9 cellular contexts compared by ENCODE assay signal in the genomic region with DNA sequence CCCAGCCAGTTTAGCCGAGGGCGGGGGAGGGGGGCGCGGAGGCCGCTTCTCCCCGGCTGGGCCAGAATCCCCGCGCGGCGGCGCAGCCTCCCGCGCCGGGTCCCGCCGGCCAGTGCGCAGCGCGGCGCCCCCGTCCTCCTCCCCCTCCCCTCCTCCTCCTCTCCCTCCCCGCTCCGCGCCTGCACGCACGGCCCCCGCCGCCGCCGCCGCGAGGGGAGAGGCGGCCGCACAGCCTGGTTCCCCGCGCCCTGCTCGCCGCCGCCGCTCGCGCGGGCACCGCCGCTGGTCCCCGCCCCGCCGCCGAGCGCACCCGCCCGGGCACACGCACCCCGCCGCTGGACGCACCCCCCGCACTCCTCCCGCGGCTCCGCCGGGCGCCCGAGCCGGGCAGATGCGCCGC. TPM values are rescaled to one million over a fixed set of nuclear protein-coding genes. Genes with fewer than 3 reads are reported as not detected.
DNase-seq lines count a peak whose midpoint lies in the region; ATAC-seq and TF ChIP-seq lines count a peak whose summit lies in the region.
"Had no signal": no experiment of that assay in that cellular context is flagged by ENCODE, and none has a peak within 500 bp of the region (broad histone marks: within the 10 kb centered on the region; RNA-seq: fewer than 3 reads in every experiment).

FLRT1 (plus strand) TSS at position 351 of the 400 bp plus-strand sequence. CDS start 80,337 bp downstream, outside the sequence.

- no peaks in the 10 kb centered on the region for H3K9me3 ChIP-seq in endocrine pancreas (ENCODE audit: control insufficient read depth, low read length)
- H3K9me3 ChIP-seq in osteoblast (ENCODE audit: low read depth, low read length): no peaks in the 10 kb centered on the region

- H3K36me3 ChIP-seq in endocrine pancreas (ENCODE audit: control insufficient read depth, insufficient read depth, low read length): no peaks in the 10 kb centered on the region
- no peaks in the 10 kb centered on the region for H3K36me3 ChIP-seq in osteoblast (ENCODE audit: insufficient read depth, low read length)

- peak within 1 kb of the TSS; percentile 54 for H3K9ac ChIP-seq in endocrine pancreas (ENCODE audit: control insufficient read depth, insufficient read depth, low read length)

- peaks cover 28% of the 10 kb centered on the region for H4K20me1 ChIP-seq in osteoblast (ENCODE audit: insufficient read depth, low read length)

- ATAC-seq in GM21515 (IDR thresholded peaks at IDR 0.05; ENCODE audit: unreplicated experiment): no peak
- ATAC-seq in HG02623 (IDR thresholded peaks at IDR 0.05; ENCODE audit: unreplicated experiment): no peak

- no peak within 1 kb of the TSS for H3K27ac Mint-ChIP-seq in IgD-negative memory B cell
- H3K27ac Mint-ChIP-seq: T-helper 1 cell treated with Interleukin-12 subunit alpha and Interleukin-12 subunit beta and Interleukin-4 antibody, amounts not matched to agents 30 μg/mL and 1 μg/mL, for 36 hours had no signal

- DNase-seq in AG20443 (ENCODE audit: low spot score) (peak; percentile 46), osteoblast (ENCODE audit: insufficient read length, low spot score, missing footprints) (no peak), activated gamma-delta T cell (lab: John Stamatoyannopoulos, UW) (no peak)
- DNase-seq in stimulated activated CD4-positive, alpha-beta T cell treated with anti-CD3 and anti-CD28 coated beads, Interleukin-12 subunit alpha, Interleukin-12 subunit beta, amount 100 ng/mL, for 4 hours: no peak

- H3K36me3 Mint-ChIP-seq in IgD-negative memory B cell: no peaks in the 10 kb centered on the region

- H3K4me2 ChIP-seq in osteoblast (ENCODE audit: insufficient read depth, low read length): peak within 1 kb of the TSS; percentile 69

- TF ChIP-seq CTCF in osteoblast (IDR thresholded peaks at IDR 0.05; ENCODE audit: extremely low read depth, low read depth, low read length): no peak

- H3K27ac ChIP-seq in osteoblast (ENCODE audit: low read depth, low read length): no peak within 1 kb of the TSS

- H3K79me2 ChIP-seq in osteoblast (ENCODE audit: insufficient read depth, low read length): no peaks in the 10 kb centered on the region

- H3K4me3 Mint-ChIP-seq in IgD-negative memory B cell: peak within 1 kb of the TSS in 3 of 4 donors; percentile 59 to 79 (median 68)
- H3K4me3 Mint-ChIP-seq: T-helper 1 cell treated with Interleukin-12 subunit alpha and Interleukin-12 subunit beta and Interleukin-4 antibody, amounts not matched to agents 30 μg/mL and 1 μg/mL, for 36 hours had no signal

- H3K4me1 ChIP-seq in endocrine pancreas (ENCODE audit: control insufficient read depth, insufficient read depth, low read length) (no peaks in the 10 kb centered on the region), osteoblast (ENCODE audit: insufficient read depth, low read length) (no peaks in the 10 kb centered on the region)

- H3K9me3 Mint-ChIP-seq in IgD-negative memory B cell: no peaks in the 10 kb centered on the region
- H3K9me3 Mint-ChIP-seq: T-helper 1 cell treated with Interleukin-12 subunit alpha and Interleukin-12 subunit beta and Interleukin-4 antibody, amounts not matched to agents 30 μg/mL and 1 μg/mL, for 36 hours had no signal

- H3K4me3 ChIP-seq in endocrine pancreas (ENCODE audit: control insufficient read depth, insufficient read depth, low read length) (no peak within 1 kb of the TSS), osteoblast (ENCODE audit: insufficient read depth, low read length) (peak within 1 kb of the TSS; percentile 61)

- H3K27me3 ChIP-seq in endocrine pancreas (ENCODE audit: control insufficient read depth, insufficient read depth, low read length) (no peaks in the 10 kb centered on the region), osteoblast (ENCODE audit: insufficient read depth, low read length) (peaks cover 26% of the 10 kb centered on the region)

- no peak within 1 kb of the TSS for H2AFZ ChIP-seq in osteoblast (ENCODE audit: low read length)

- peaks cover 0 to 6% (median 2%) of the 10 kb centered on the region in 3 donors for H3K4me1 Mint-ChIP-seq in IgD-negative memory B cell

- H3K27me3 Mint-ChIP-seq in IgD-negative memory B cell: peaks cover 30% of the 10 kb centered on the region

RNA-seq across cellular contexts. Expression of gene FLRT1, which starts in this region (rescaled TPM):
- not detected for polyA plus RNA-seq in IgD-negative memory B cell
- total RNA-seq in osteoblast: under 0.01 and 0.29 TPM in 2 replicates
